In the genomic region with DNA sequence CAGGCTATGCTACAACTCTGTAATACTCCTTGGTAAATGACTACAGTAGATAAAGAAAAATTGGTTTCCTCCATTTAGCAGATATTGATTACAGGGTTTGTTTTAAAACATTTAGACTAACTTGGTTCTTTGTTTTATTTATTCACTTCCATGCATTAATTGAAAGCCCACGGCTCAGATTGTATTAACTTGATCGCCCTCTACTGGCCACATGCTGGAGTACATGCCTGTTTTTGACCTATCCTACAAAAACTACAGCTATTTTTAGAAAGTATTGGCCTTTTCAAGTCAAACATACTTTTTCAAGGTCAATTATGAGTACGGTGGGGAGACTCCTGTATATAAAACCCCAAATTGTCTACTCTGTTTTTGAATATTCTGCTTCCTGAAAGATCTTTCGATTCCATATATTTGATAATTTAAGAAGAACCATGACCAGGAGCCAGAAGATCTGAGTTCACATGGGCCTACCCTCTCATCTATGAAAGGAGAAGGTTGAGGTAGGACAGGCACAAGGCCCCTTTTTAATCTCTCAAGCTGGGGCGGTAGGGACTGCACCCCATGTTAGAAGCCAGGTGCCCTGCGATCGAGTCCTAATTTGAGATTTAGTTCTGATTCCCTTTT, we compare ENCODE assay signal across 8 cellular contexts. TPM values are rescaled to one million over a fixed set of nuclear protein-coding genes. Genes with fewer than 3 reads are reported as not detected.
A peak's percentile ranks its signal among the peaks of the same experiment; 100 is the strongest.
DNase-seq lines count a peak whose midpoint lies in the region; ATAC-seq and TF ChIP-seq lines count a peak whose summit lies in the region.

No MANE protein-coding gene starts in this region.

- peaks cover 0 to 4% (median 2%) of the 10 kb centered on the region in 3 donors for H3K27me3 Mint-ChIP-seq in immature natural killer cell (ENCODE audit: low read depth in 3 of 3)

- peaks cover 0 to 2% (median 0%) of the 10 kb centered on the region in 6 donors for H3K9me3 Mint-ChIP-seq in immature natural killer cell

- TF ChIP-seq CTCF in adrenal gland (IDR thresholded peaks at IDR 0.05): peak; percentile 54 to 74 (median 66)

- intact Hi-C loops in adrenal gland (cut with DNase I): loop anchor here in 1 of 2 donors (5.0 kb wide), 1 partner anchor 344 kb away; no protein-coding TSS in a partner anchor

- no peak overlapping the region for H3K4me3 Mint-ChIP-seq in immature natural killer cell

- H3K4me1 Mint-ChIP-seq in immature natural killer cell: no peaks in the 10 kb centered on the region

- no peaks in the 10 kb centered on the region for H3K36me3 ChIP-seq in adrenal gland (replicated peaks in 1 of 2)

- H3K27ac ChIP-seq in adrenal gland: no peak overlapping the region

- no peaks in the 10 kb centered on the region for H3K4me1 ChIP-seq in adrenal gland (replicated peaks in 1 of 2)

- 37 to 44% (median 43%) methylated on average over 7 of the region's 7 CpGs for WGBS in adrenal gland, 4 donors

- ATAC-seq in HG02678 (IDR thresholded peaks at IDR 0.05; ENCODE audit: unreplicated experiment): peak; percentile 62

- TF ChIP-seq POLR2A in adrenal gland (IDR thresholded peaks at IDR 0.05): no peak

- peak; percentile 21 for DNase-seq in NCI-H2171 treated with DMSO at 0.1 percent for 48 hours (lab: John Stamatoyannopoulos, UW)
- DNase-seq in NCI-H2171 (lab: John Stamatoyannopoulos, UW): no peak
- peak; percentile 29 for DNase-seq in NCI-H82 treated with DMSO at 0.1 percent for 48 hours (lab: John Stamatoyannopoulos, UW; ENCODE audit: unreplicated experiment)
- peak in 6 of 7 donors; percentile 35 to 81 (median 48) for DNase-seq in adrenal gland
- DNase-seq in immature natural killer cell: peak in 2 of 3 donors; percentile 2 to 4
- peak; percentile 44 to 55 for DNase-seq in stimulated activated CD4-positive, alpha-beta T cell treated with anti-CD3 and anti-CD28 coated beads, Interleukin-2, amount 100 ng/mL, for 24 hours
- DNase-seq in glomerular visceral epithelial cell (ENCODE audit: extremely low spot score): no peak

- no peak overlapping the region for H3K27ac Mint-ChIP-seq in immature natural killer cell

- H3K4me3 ChIP-seq in adrenal gland: no peak overlapping the region

- no peaks in the 10 kb centered on the region for H3K27me3 ChIP-seq in adrenal gland

- H3K9me3 ChIP-seq in adrenal gland (replicated peaks in 1 of 3): no peaks in the 10 kb centered on the region

- no peaks in the 10 kb centered on the region for H3K36me3 Mint-ChIP-seq in immature natural killer cell

RNA-seq across cellular contexts. Expression of gene CA10, which starts 51.8 kb away (rescaled TPM):
- 1 to 10 TPM in 3 of 8 donors, not detected in 5; 2.5 to 3.1 (median 2.8) TPM for total RNA-seq in adrenal gland
- polyA plus RNA-seq in adrenal gland: 1 to 10 TPM in 1 of 3 donors, under 1 TPM in 2; 0.27 to 2.8 (median 0.64) TPM
- not detected for polyA plus RNA-seq in immature natural killer cell

Comparison
In these comparisons a context has a peak if more than half of its experiments do, and no peak if none do; other contexts are left out.
1. DNase-seq: peak in NCI-H2171 treated with DMSO at 0.1 percent for 48 hours (single experiment), NCI-H82 treated with DMSO at 0.1 percent for 48 hours (single experiment), adrenal gland (6 of 7), immature natural killer cell (2 of 3) and stimulated activated CD4-positive, alpha-beta T cell treated with anti-CD3 and anti-CD28 coated beads, Interleukin-2, amount 100 ng/mL, for 24 hours (2 of 2); none in NCI-H2171 (single experiment) and glomerular visceral epithelial cell (single experiment).